In genomic region chr4:182019148-182019652, GRCh38 we compare ENCODE assay signal across 12 cellular contexts.
A peak's percentile ranks its signal among the peaks of the same experiment; 100 is the strongest.
DNase-seq lines count a peak whose midpoint lies in the region; ATAC-seq and TF ChIP-seq lines count a peak whose summit lies in the region.
"Had no signal": no experiment of that assay in that cellular context is flagged by ENCODE, and none has a peak within 500 bp of the region (broad histone marks: within the 10 kb centered on the region; RNA-seq: fewer than 3 reads in every experiment).

No MANE protein-coding gene starts in this region.

- intact Hi-C loops in left ventricle myocardium inferior (cut with micrococcal nuclease), result no loop called here

- H3K4me3 ChIP-seq in left ventricle myocardium inferior, result no peak overlapping the region

- peak; percentile 42 for DNase-seq in GM10266 (ENCODE audit: extremely low spot score)
- DNase-seq in left ventricle myocardium inferior, result no peak
- no peak for DNase-seq in NCI-H526 (lab: John Stamatoyannopoulos, UW)
- no peak for DNase-seq in DMS153 treated with DMSO at 0.1 percent for 48 hours (lab: John Stamatoyannopoulos, UW; ENCODE audit: unreplicated experiment)
- DNase-seq in activated CD4-positive, alpha-beta T cell treated with anti-CD3 and anti-CD28 coated beads for 4 hours, result no peak
- DNase-seq: activated CD8-positive, alpha-beta memory T cell treated with anti-CD3 and anti-CD28 coated beads, Interleukin-2, amount 50 U/mL, for 48 hours; naive B cell; NCI-H146; stimulated activated CD4-positive, alpha-beta T cell treated with anti-CD3 and anti-CD28 coated beads, Interleukin-12 subunit alpha, Interleukin-12 subunit beta, amount 100 ng/mL, for 4 hours had no signal

- TF ChIP-seq CTCF in GM10266 (IDR thresholded peaks at IDR 0.05; ENCODE audit: control insufficient read depth, insufficient read depth, low read depth, missing control alignments) (no peak), left ventricle myocardium inferior (IDR thresholded peaks at IDR 0.05; ENCODE audit: borderline replicate concordance) (no peak)

- ATAC-seq in GM19043 (IDR thresholded peaks at IDR 0.05; ENCODE audit: low read depth, unreplicated experiment), result peak; percentile 87
- peak; percentile 90 for ATAC-seq in HG02588 (IDR thresholded peaks at IDR 0.05; ENCODE audit: unreplicated experiment)
- peak; percentile 92 for ATAC-seq in HG03354 (IDR thresholded peaks at IDR 0.05; ENCODE audit: poor library complexity, severe bottlenecking, unreplicated experiment)

- no peaks in the 10 kb centered on the region for H3K9me3 ChIP-seq in left ventricle myocardium inferior (replicated peaks)

- no peaks in the 10 kb centered on the region for H3K36me3 ChIP-seq in left ventricle myocardium inferior

- no peaks in the 10 kb centered on the region for H3K4me1 ChIP-seq in left ventricle myocardium inferior

- no peaks in the 10 kb centered on the region for H3K27me3 ChIP-seq in left ventricle myocardium inferior (ENCODE audit: low read depth)

- H3K27ac ChIP-seq in left ventricle myocardium inferior (replicated peaks), result no peak overlapping the region
